ENCODE assay signal across 1 cellular context in the genomic region with DNA sequence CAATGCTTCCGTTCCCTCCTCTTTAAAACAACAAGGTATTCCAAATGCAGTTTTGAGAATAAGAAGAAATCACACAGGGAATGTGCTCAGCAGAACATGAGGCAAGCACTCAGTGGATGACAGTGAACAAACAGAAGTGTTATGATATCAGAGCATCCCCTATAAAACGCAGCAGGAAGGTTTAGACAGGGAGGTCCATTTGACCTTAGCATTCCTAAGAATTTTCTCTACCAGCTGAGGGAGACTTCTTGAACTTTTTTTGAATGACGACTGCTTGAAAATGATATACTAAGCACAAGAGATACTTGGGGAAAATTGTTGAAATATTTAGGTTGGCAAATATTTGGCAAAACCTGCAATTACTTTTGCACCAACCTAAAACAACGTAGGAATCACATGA.
TF ChIP-seq lines count a peak whose summit lies in the region.

No MANE protein-coding gene starts in this region.

TF ChIP-seq in IMR-90, 13 proteins besides CTCF, POLR2A, EP300 and RAD21:
- TF ChIP-seq BHLHE40 (IDR thresholded peaks at IDR 0.05; ENCODE audit: low read depth, low read length): no peak
- TF ChIP-seq RFX5 (IDR thresholded peaks at IDR 0.05; ENCODE audit: low read depth, low read length): no peak
- no peak for TF ChIP-seq NFE2L2 (IDR thresholded peaks at IDR 0.05; ENCODE audit: low read depth, low read length)
- TF ChIP-seq RCOR1 (IDR thresholded peaks at IDR 0.05; ENCODE audit: insufficient replicate concordance, low read length): no peak
- no peak for TF ChIP-seq MAFK (IDR thresholded peaks at IDR 0.05; ENCODE audit: low read depth, low read length)
- no peak for TF ChIP-seq MAZ (IDR thresholded peaks at IDR 0.05; ENCODE audit: borderline replicate concordance, low read depth, low read length)
- no peak for TF ChIP-seq FOS (IDR thresholded peaks at IDR 0.05; ENCODE audit: low read depth, low read length)
- TF ChIP-seq CHD1 (IDR thresholded peaks at IDR 0.05; ENCODE audit: low read depth, low read length): no peak
- TF ChIP-seq CEBPB (IDR thresholded peaks at IDR 0.05; ENCODE audit: low read depth, low read length): no peak
- TF ChIP-seq, protein P1, sequence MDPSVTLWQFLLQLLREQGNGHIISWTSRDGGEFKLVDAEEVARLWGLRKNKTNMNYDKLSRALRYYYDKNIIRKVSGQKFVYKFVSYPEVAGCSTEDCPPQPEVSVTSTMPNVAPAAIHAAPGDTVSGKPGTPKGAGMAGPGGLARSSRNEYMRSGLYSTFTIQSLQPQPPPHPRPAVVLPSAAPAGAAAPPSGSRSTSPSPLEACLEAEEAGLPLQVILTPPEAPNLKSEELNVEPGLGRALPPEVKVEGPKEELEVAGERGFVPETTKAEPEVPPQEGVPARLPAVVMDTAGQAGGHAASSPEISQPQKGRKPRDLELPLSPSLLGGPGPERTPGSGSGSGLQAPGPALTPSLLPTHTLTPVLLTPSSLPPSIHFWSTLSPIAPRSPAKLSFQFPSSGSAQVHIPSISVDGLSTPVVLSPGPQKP (IDR thresholded peaks at IDR 0.05; ENCODE audit: borderline replicate concordance, low read depth, low read length): no peak
- no peak for TF ChIP-seq MXI1 (IDR thresholded peaks at IDR 0.05; ENCODE audit: borderline replicate concordance, low read depth, low read length)
- no peak for TF ChIP-seq SMC3 (IDR thresholded peaks at IDR 0.05; ENCODE audit: low read depth, low read length)
- TF ChIP-seq, protein P2, sequence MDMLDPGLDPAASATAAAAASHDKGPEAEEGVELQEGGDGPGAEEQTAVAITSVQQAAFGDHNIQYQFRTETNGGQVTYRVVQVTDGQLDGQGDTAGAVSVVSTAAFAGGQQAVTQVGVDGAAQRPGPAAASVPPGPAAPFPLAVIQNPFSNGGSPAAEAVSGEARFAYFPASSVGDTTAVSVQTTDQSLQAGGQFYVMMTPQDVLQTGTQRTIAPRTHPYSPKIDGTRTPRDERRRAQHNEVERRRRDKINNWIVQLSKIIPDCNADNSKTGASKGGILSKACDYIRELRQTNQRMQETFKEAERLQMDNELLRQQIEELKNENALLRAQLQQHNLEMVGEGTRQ (IDR thresholded peaks at IDR 0.05; ENCODE audit: low read depth, low read length): no peak
